In genomic region chr2:228599781-228600180, GRCh38 we compare ENCODE assay signal across 18 cellular contexts.
A peak's percentile ranks its signal among the peaks of the same experiment; 100 is the strongest.
DNase-seq lines count a peak whose midpoint lies in the region; ATAC-seq and TF ChIP-seq lines count a peak whose summit lies in the region.
"Had no signal": no experiment of that assay in that cellular context is flagged by ENCODE, and none has a peak within 500 bp of the region (broad histone marks: within the 10 kb centered on the region; RNA-seq: fewer than 3 reads in every experiment).

No MANE protein-coding gene starts in this region.

- H4K20me1 ChIP-seq in GM23248 (ENCODE audit: insufficient read depth) (no peaks in the 10 kb centered on the region), PC-3 (ENCODE audit: low read length) (no peaks in the 10 kb centered on the region)

- no peaks in the 10 kb centered on the region for H3K79me2 ChIP-seq in GM23248 (ENCODE audit: insufficient read depth)
- no peaks in the 10 kb centered on the region for H3K79me2 ChIP-seq in PC-3 (ENCODE audit: low read length)

- intact Hi-C loops in PC-3 (cut with micrococcal nuclease), result no loop called here

- H3K36me3 Mint-ChIP-seq in endothelial cell (ENCODE audit: low read depth, unreplicated experiment), result no peaks in the 10 kb centered on the region
- H3K36me3 Mint-ChIP-seq: CD8-positive, alpha-beta T cell; IgD-negative memory B cell had no signal

- no peaks in the 10 kb centered on the region for H3K9me3 ChIP-seq in GM23248 (ENCODE audit: low read depth)
- H3K9me3 ChIP-seq in PC-3 (ENCODE audit: low read length), result no peaks in the 10 kb centered on the region
- H3K9me3 ChIP-seq in mucosa of rectum (ENCODE audit: control insufficient read depth in 2 of 2, low read length in 2 of 2), result no peaks in the 10 kb centered on the region

- H3K27me3 Mint-ChIP-seq in endothelial cell (ENCODE audit: unreplicated experiment), result no peaks in the 10 kb centered on the region
- H3K27me3 Mint-ChIP-seq: IgD-negative memory B cell had no signal

- H2AFZ ChIP-seq in GM23248 (peak overlapping the region; percentile 61), PC-3 (ENCODE audit: low read length) (0 out of 2 replicates have a peak overlapping the region, but pooled peaks have one; percentile 13)

- peaks cover 5% of the 10 kb centered on the region; the same call in 1 of the 2 replicates for H3K9me2 ChIP-seq in GM23248 (ENCODE audit: insufficient read depth)
- no peaks in the 10 kb centered on the region for H3K9me2 ChIP-seq in PC-3 (replicated peaks; ENCODE audit: low read length)

- peak overlapping the region; percentile 27; the same call in 1 of the 2 replicates for H3K9ac ChIP-seq in GM23248
- no peak overlapping the region for H3K9ac ChIP-seq in PC-3 (ENCODE audit: low read length)
- no peak overlapping the region for H3K9ac ChIP-seq in mucosa of rectum (ENCODE audit: low read depth in 1 of 2, low read length in 2 of 2)

- H3K27me3 ChIP-seq in GM23248 (replicated peaks; ENCODE audit: insufficient read depth) (no peaks in the 10 kb centered on the region), PC-3 (ENCODE audit: low read length) (no peaks in the 10 kb centered on the region), mucosa of rectum (ENCODE audit: control insufficient read depth in 2 of 2, insufficient read depth in 2 of 2, low read length in 2 of 2) (no peaks in the 10 kb centered on the region)

- H3K4me1 Mint-ChIP-seq in endothelial cell (ENCODE audit: unreplicated experiment), result peaks cover 24% of the 10 kb centered on the region
- H3K4me1 Mint-ChIP-seq: IgD-negative memory B cell had no signal

- POLR2A ChIA-PET in PC-3 (lab: Charles Lee; ENCODE audit: unreplicated experiment), result no interaction called here

- no peaks in the 10 kb centered on the region for H3K36me3 ChIP-seq in GM23248 (ENCODE audit: low read depth)
- H3K36me3 ChIP-seq in PC-3 (ENCODE audit: low read depth, low read length), result no peaks in the 10 kb centered on the region
- H3K36me3 ChIP-seq in mucosa of rectum (ENCODE audit: control insufficient read depth in 2 of 2, insufficient read depth in 2 of 2, low read length in 2 of 2), result no peaks in the 10 kb centered on the region

- H3K27ac ChIP-seq in GM23248, result peak overlapping the region; percentile 82
- peak overlapping the region; percentile 19 for H3K27ac ChIP-seq in PC-3 (ENCODE audit: low read length)
- H3K27ac ChIP-seq in mucosa of rectum (ENCODE audit: low read depth in 2 of 2, low read length in 2 of 2), result peak overlapping the region; percentile 39 to 74
- H3K27ac ChIP-seq: HL-60 had no signal

- WGBS in GM23248 (ENCODE audit: low coverage in 1 of 2, low lambda C conversion rate in 2 of 2, missing lambda C conversion rate in 2 of 2), 2 experiments, result 20 to 30% methylated on average over 1 of the region's 1 CpG

- in situ Hi-C loops in GM23248 (cut with MboI), result no loop called here

- peak; percentile 41 for DNase-seq in GM23248
- DNase-seq in PC-3, result no peak
- no peak for DNase-seq in endothelial cell (ENCODE audit: low spot score)
- no peak for DNase-seq in HuH-7.5 (ENCODE audit: low spot score)
- no peak for DNase-seq in NCI-H526 treated with DMSO at 0.1 percent for 48 hours (lab: John Stamatoyannopoulos, UW)
- no peak for DNase-seq in stimulated activated CD4-positive, alpha-beta T cell treated with anti-CD3 and anti-CD28 coated beads, Interleukin-12 subunit alpha, Interleukin-12 subunit beta, amount 100 ng/mL, for 4 hours
- DNase-seq in H4 (ENCODE audit: low spot score), result no peak
- DNase-seq: CD8-positive, alpha-beta T cell; DMS53; NCI-H1092; NCI-H1436 treated with DMSO at 0.1 percent for 48 hours; NCI-H2029; NCI-H345; NCI-H526; SHP77 treated with DMSO at 0.1 percent for 48 hours had no signal

- CTCF ChIA-PET in PC-3 (lab: Charles Lee), result no interaction called here

- peaks cover 32% of the 10 kb centered on the region for H3K4me1 ChIP-seq in GM23248 (ENCODE audit: insufficient read depth)
- H3K4me1 ChIP-seq in PC-3 (ENCODE audit: insufficient read depth, low read length), result peaks cover 9% of the 10 kb centered on the region
- H3K4me1 ChIP-seq in mucosa of rectum (ENCODE audit: control insufficient read depth in 2 of 2, insufficient read depth in 2 of 2, low read length in 2 of 2), result peaks cover 14 to 20% of the 10 kb centered on the region in 2 donors

- no TSS peak for BruUV-seq in PC-3 (replicated peaks; lab: Mats Ljungman, UMichigan)

- no peak for ATAC-seq in PC-3
- ATAC-seq: CD8-positive, alpha-beta T cell had no signal

- peaks cover 35% of the 10 kb centered on the region for H3F3A ChIP-seq in GM23248 (ENCODE audit: insufficient read depth)
- no peaks in the 10 kb centered on the region for H3F3A ChIP-seq in PC-3 (ENCODE audit: low read length, unreplicated experiment)

- no peak overlapping the region for H3K4me3 Mint-ChIP-seq in endothelial cell (ENCODE audit: unreplicated experiment)
- H3K4me3 Mint-ChIP-seq: CD8-positive, alpha-beta T cell; IgD-negative memory B cell had no signal

- H3K4me3 ChIP-seq in GM23248, result peak overlapping the region; percentile 13; the same call in 1 of the 2 replicates
- no peak overlapping the region for H3K4me3 ChIP-seq in PC-3 (ENCODE audit: low read length)
- peak overlapping the region in 1 of 2 donors; percentile 24 for H3K4me3 ChIP-seq in mucosa of rectum (ENCODE audit: low read length in 2 of 2)

- H3K27ac Mint-ChIP-seq in endothelial cell (ENCODE audit: unreplicated experiment), result peak overlapping the region; percentile 97
- H3K27ac Mint-ChIP-seq: CD8-positive, alpha-beta T cell; IgD-negative memory B cell had no signal

- TF ChIP-seq CTCF in PC-3 (conservative IDR thresholded peaks at IDR 0.05; ENCODE audit: low read depth, low read length) (no peak), endothelial cell (IDR thresholded peaks at IDR 0.05; ENCODE audit: unreplicated experiment) (no peak)

- no peaks in the 10 kb centered on the region for H3K9me3 Mint-ChIP-seq in endothelial cell (ENCODE audit: unreplicated experiment)

- H3K4me2 ChIP-seq in GM23248 (ENCODE audit: unreplicated experiment), result peak overlapping the region; percentile 53
- H3K4me2 ChIP-seq in PC-3 (ENCODE audit: low read length), result no peak overlapping the region

Comparison
In these comparisons a context has a peak if more than half of its experiments do, and no peak if none do; other contexts are left out.
1. H3K27ac ChIP-seq: peak in every context shown above with its lines; median percentile 82 in GM23248; 56 in mucosa of rectum; 19 in PC-3.